Comparison of ENCODE assay signal across 1 cellular context in genomic region chr19:962683-963385, GRCh38.
TF ChIP-seq lines count a peak whose summit lies in the region.

No MANE protein-coding gene starts in this region.

TF ChIP-seq in GM12878, 131 proteins besides CTCF, POLR2A, EP300 and RAD21:
- TF ChIP-seq E2F4 (IDR thresholded peaks at IDR 0.05; ENCODE audit: low read depth, low read length) (no peak), ATF7 (IDR thresholded peaks at IDR 0.05; ENCODE audit: low read depth) (no peak), HDAC6 (IDR thresholded peaks at IDR 0.05; ENCODE audit: unreplicated experiment) (no peak), IRF5 (IDR thresholded peaks at IDR 0.05; ENCODE audit: borderline replicate concordance) (no peak), E4F1 (IDR thresholded peaks at IDR 0.05; ENCODE audit: borderline replicate concordance, partially characterized antibody) (no peak), MAX (IDR thresholded peaks at IDR 0.05; ENCODE audit: low read depth, low read length) (no peak), IRF4 (IDR thresholded peaks at IDR 0.05; ENCODE audit: low read depth, low read length) (no peak), NR2C1 (IDR thresholded peaks at IDR 0.05) (no peak), ZBTB40 (IDR thresholded peaks at IDR 0.05; ENCODE audit: borderline replicate concordance) (no peak), BRCA1 (IDR thresholded peaks at IDR 0.05; ENCODE audit: low read depth, low read length) (no peak), ZBED1 (IDR thresholded peaks at IDR 0.05; ENCODE audit: borderline replicate concordance) (no peak), ATF2 (IDR thresholded peaks at IDR 0.05; ENCODE audit: low read length) (no peak), FOXM1 (IDR thresholded peaks at IDR 0.05; ENCODE audit: low read depth, low read length) (no peak), ETV6 (conservative IDR thresholded peaks at IDR 0.05 in 1 of 2, IDR thresholded peaks at IDR 0.05 in 1 of 2; ENCODE audit: borderline replicate concordance in 1 of 2, low read depth in 1 of 2) (no peak), MLLT1 (IDR thresholded peaks at IDR 0.05) (no peak)
